In the genomic region with DNA sequence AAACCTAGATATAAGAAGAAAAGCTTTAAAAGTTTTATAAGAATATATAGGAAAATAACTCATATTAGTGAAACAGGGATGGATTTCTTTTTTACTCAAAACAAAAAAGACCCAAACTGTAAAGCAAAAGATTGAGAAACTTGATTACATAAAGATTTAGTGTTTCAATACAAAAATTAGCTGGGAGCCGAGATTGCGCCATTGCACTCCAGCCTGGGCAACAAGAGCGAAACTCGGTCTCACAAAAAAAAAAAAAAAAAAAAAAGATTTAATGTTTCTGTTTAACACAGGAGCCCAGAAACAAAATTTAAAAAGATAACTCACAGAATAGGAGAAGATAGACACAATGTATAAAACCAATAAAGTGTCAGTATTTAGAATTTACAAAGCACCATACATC, we compare ENCODE assay signal across 1 cellular context.
TF ChIP-seq lines count a peak whose summit lies in the region.

No MANE protein-coding gene starts in this region.

TF ChIP-seq in liver, 16 proteins besides CTCF, POLR2A, EP300 and RAD21 (continued from another document):
- TF ChIP-seq, protein P1, sequence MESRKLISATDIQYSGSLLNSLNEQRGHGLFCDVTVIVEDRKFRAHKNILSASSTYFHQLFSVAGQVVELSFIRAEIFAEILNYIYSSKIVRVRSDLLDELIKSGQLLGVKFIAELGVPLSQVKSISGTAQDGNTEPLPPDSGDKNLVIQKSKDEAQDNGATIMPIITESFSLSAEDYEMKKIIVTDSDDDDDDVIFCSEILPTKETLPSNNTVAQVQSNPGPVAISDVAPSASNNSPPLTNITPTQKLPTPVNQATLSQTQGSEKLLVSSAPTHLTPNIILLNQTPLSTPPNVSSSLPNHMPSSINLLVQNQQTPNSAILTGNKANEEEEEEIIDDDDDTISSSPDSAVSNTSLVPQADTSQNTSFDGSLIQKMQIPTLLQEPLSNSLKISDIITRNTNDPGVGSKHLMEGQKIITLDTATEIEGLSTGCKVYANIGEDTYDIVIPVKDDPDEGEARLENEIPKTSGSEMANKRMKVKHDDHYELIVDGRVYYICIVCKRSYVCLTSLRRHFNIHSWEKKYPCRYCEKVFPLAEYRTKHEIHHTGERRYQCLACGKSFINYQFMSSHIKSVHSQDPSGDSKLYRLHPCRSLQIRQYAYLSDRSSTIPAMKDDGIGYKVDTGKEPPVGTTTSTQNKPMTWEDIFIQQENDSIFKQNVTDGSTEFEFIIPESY (IDR thresholded peaks at IDR 0.05), result no peak
- no peak for TF ChIP-seq SP1 (IDR thresholded peaks at IDR 0.05)
